In the genomic region with DNA sequence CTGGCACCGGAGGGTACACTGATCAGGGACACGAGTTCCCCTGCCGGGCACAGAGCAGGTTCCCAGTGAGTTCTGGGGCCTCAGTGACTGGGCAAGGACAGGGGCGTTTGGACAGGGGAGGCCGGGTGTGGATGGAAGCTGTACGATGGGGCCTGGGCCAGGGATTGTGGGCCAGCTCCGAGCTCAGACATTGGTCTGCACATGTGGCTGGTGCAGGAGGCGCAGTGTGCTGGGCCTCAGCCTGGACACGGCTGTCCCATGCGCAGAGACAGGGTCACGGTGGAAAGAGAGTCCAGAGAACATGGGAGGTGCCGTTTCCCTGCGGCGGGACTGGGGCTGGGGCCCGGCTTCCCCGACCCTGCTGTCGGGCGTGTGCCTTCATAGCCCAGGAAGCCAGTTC, we compare ENCODE assay signal across 1 cellular context.
TF ChIP-seq lines count a peak whose summit lies in the region.

No MANE protein-coding gene starts in this region.

TF ChIP-seq in HepG2, 621 proteins besides CTCF, POLR2A, EP300 and RAD21 (continued from another document):
- TF ChIP-seq, protein P1, sequence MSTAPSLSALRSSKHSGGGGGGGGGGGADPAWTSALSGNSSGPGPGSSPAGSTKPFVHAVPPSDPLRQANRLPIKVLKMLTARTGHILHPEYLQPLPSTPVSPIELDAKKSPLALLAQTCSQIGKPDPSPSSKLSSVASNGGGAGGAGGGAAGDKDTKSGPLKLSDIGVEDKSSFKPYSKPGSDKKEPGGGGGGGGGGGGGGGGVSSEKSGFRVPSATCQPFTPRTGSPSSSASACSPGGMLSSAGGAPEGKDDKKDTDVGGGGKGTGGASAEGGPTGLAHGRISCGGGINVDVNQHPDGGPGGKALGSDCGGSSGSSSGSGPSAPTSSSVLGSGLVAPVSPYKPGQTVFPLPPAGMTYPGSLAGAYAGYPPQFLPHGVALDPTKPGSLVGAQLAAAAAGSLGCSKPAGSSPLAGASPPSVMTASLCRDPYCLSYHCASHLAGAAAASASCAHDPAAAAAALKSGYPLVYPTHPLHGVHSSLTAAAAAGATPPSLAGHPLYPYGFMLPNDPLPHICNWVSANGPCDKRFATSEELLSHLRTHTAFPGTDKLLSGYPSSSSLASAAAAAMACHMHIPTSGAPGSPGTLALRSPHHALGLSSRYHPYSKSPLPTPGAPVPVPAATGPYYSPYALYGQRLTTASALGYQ (CRISPR knock-in tag; IDR thresholded peaks at IDR 0.05), result no peak
- TF ChIP-seq, protein P2, sequence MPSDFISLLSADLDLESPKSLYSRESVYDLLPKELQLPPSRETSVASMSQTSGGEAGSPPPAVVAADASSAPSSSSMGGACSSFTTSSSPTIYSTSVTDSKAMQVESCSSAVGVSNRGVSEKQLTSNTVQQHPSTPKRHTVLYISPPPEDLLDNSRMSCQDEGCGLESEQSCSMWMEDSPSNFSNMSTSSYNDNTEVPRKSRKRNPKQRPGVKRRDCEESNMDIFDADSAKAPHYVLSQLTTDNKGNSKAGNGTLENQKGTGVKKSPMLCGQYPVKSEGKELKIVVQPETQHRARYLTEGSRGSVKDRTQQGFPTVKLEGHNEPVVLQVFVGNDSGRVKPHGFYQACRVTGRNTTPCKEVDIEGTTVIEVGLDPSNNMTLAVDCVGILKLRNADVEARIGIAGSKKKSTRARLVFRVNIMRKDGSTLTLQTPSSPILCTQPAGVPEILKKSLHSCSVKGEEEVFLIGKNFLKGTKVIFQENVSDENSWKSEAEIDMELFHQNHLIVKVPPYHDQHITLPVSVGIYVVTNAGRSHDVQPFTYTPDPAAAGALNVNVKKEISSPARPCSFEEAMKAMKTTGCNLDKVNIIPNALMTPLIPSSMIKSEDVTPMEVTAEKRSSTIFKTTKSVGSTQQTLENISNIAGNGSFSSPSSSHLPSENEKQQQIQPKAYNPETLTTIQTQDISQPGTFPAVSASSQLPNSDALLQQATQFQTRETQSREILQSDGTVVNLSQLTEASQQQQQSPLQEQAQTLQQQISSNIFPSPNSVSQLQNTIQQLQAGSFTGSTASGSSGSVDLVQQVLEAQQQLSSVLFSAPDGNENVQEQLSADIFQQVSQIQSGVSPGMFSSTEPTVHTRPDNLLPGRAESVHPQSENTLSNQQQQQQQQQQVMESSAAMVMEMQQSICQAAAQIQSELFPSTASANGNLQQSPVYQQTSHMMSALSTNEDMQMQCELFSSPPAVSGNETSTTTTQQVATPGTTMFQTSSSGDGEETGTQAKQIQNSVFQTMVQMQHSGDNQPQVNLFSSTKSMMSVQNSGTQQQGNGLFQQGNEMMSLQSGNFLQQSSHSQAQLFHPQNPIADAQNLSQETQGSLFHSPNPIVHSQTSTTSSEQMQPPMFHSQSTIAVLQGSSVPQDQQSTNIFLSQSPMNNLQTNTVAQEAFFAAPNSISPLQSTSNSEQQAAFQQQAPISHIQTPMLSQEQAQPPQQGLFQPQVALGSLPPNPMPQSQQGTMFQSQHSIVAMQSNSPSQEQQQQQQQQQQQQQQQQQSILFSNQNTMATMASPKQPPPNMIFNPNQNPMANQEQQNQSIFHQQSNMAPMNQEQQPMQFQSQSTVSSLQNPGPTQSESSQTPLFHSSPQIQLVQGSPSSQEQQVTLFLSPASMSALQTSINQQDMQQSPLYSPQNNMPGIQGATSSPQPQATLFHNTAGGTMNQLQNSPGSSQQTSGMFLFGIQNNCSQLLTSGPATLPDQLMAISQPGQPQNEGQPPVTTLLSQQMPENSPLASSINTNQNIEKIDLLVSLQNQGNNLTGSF (CRISPR knock-in tag; IDR thresholded peaks at IDR 0.05), result no peak
- no peak for TF ChIP-seq ZNF782 (CRISPR knock-in tag; IDR thresholded peaks at IDR 0.05; ENCODE audit: borderline replicate concordance)
- no peak for TF ChIP-seq E2F1 (CRISPR knock-in tag; IDR thresholded peaks at IDR 0.05)
- no peak for TF ChIP-seq POLR2AphosphoS2 (IDR thresholded peaks at IDR 0.05; ENCODE audit: low read depth, low read length)
- no peak for TF ChIP-seq NONO (IDR thresholded peaks at IDR 0.05)
- TF ChIP-seq NONO (CRISPR knock-in tag; conservative IDR thresholded peaks at IDR 0.05), result no peak
